Comparison of ENCODE assay signal across 11 cellular contexts in genomic region chr4:123488916-123489315, GRCh38.
DNase-seq lines count a peak whose midpoint lies in the region; ATAC-seq and TF ChIP-seq lines count a peak whose summit lies in the region.
"Had no signal": no experiment of that assay in that cellular context is flagged by ENCODE, and none has a peak within 500 bp of the region (broad histone marks: within the 10 kb centered on the region; RNA-seq: fewer than 3 reads in every experiment).

No MANE protein-coding gene starts in this region.

- H3K4me1 ChIP-seq in testis = no peaks in the 10 kb centered on the region
- H3K4me1 ChIP-seq: SJCRH30 had no signal

- POLR2A ChIA-PET in activated CD8-positive, alpha-beta T cell treated with anti-CD3 and anti-CD28 coated beads, Interleukin-2, amount 10 ng/mL, durations not matched to agents 7 days and 5 days (lab: Charles Lee) = interaction anchor here (1.1 to 1.5 kb wide), 2 partner anchors 10 to 90 kb away, joined by 4 read pairs; no protein-coding TSS in a partner anchor

- no peaks in the 10 kb centered on the region for H3K27me3 Mint-ChIP-seq in activated CD8-positive, alpha-beta T cell treated with anti-CD3 and anti-CD28 coated beads, Interleukin-2, amount 10 ng/mL, durations not matched to agents 7 days and 5 days (ENCODE audit: low read depth)
- H3K27me3 Mint-ChIP-seq in neural crest cell (ENCODE audit: low read depth) = no peaks in the 10 kb centered on the region

- no peak overlapping the region for H3K4me3 ChIP-seq in testis
- H3K4me3 ChIP-seq: SJCRH30, thoracic aorta had no signal

- no peak for DNase-seq in activated CD4-positive, CD25-positive, alpha-beta regulatory T cell treated with anti-CD3 and anti-CD28 coated beads, Interleukin-2, amount 50 U/mL, for 72 hours
- no peak for DNase-seq in activated CD8-positive, alpha-beta T cell treated with anti-CD3 and anti-CD28 coated beads, Interleukin-2, amount 10 ng/mL, durations not matched to agents 7 days and 5 days
- DNase-seq in neural crest cell (ENCODE audit: low read depth, low spot score) (no peak), testis (no peak), activated gamma-delta T cell (lab: John Stamatoyannopoulos, UW) (no peak)
- no peak for DNase-seq in activated CD8-positive, alpha-beta memory T cell treated with anti-CD3 and anti-CD28 coated beads for 24 hours

- 55 to 70% methylated on average over 5 of the region's 5 CpGs for WGBS in testis, 2 donors

- H3K36me3 ChIP-seq in testis (ENCODE audit: low read depth, missing control alignments) = no peaks in the 10 kb centered on the region
- H3K36me3 ChIP-seq: SJCRH30, thoracic aorta had no signal

- intact Hi-C loops in testis (cut with DNase I; ENCODE audit: low total_unique reads) = no loop called here

- H3K27ac Mint-ChIP-seq in activated CD8-positive, alpha-beta T cell treated with anti-CD3 and anti-CD28 coated beads, Interleukin-2, amount 10 ng/mL, durations not matched to agents 7 days and 5 days = no peak overlapping the region
- H3K27ac Mint-ChIP-seq in neural crest cell (ENCODE audit: unreplicated experiment) = peak overlapping the region; percentile 24

- CTCF ChIA-PET in activated CD8-positive, alpha-beta T cell treated with anti-CD3 and anti-CD28 coated beads, Interleukin-2, amount 10 ng/mL, durations not matched to agents 7 days and 5 days (lab: Charles Lee) = interaction anchor here (1.8 to 2.4 kb wide), 2 partner anchors 10 to 19 kb away, joined by 6 to 8 read pairs; no protein-coding TSS in a partner anchor

- ATAC-seq in activated CD4-positive, CD25-positive, alpha-beta regulatory T cell treated with anti-CD3 and anti-CD28 coated beads, Interleukin-2, amount 50 U/mL, for 24 hours = peak; percentile 60 to 74
- ATAC-seq in HG03520 (IDR thresholded peaks at IDR 0.05; ENCODE audit: unreplicated experiment) = peak; percentile 65
- ATAC-seq in activated CD8-positive, alpha-beta T cell treated with anti-CD3 and anti-CD28 coated beads, Interleukin-2, amount 10 ng/mL, durations not matched to agents 7 days and 5 days = peak; percentile 71

- no peaks in the 10 kb centered on the region for H3K9me3 ChIP-seq in testis
- H3K9me3 ChIP-seq: thoracic aorta had no signal

- no peak overlapping the region for H3K4me3 Mint-ChIP-seq in activated CD8-positive, alpha-beta T cell treated with anti-CD3 and anti-CD28 coated beads, Interleukin-2, amount 10 ng/mL, durations not matched to agents 7 days and 5 days
- H3K4me3 Mint-ChIP-seq in neural crest cell = peak overlapping the region; percentile 4

- TF ChIP-seq POLR2A in testis (IDR thresholded peaks at IDR 0.05) = no peak

- no peaks in the 10 kb centered on the region for H3K27me3 ChIP-seq in testis
- H3K27me3 ChIP-seq: SJCRH30 had no signal

- TF ChIP-seq CTCF in neural crest cell (conservative IDR thresholded peaks at IDR 0.05) = no peak
- TF ChIP-seq CTCF in testis (IDR thresholded peaks at IDR 0.05) = no peak

- H3K9me3 Mint-ChIP-seq in activated CD8-positive, alpha-beta T cell treated with anti-CD3 and anti-CD28 coated beads, Interleukin-2, amount 10 ng/mL, durations not matched to agents 7 days and 5 days (ENCODE audit: insufficient read depth) = peaks cover 3% of the 10 kb centered on the region
- peaks cover 2% of the 10 kb centered on the region for H3K9me3 Mint-ChIP-seq in neural crest cell

- no peak overlapping the region for H3K27ac ChIP-seq in testis
- H3K27ac ChIP-seq: 22Rv1, SJCRH30, thoracic aorta had no signal

- H3K36me3 Mint-ChIP-seq in activated CD8-positive, alpha-beta T cell treated with anti-CD3 and anti-CD28 coated beads, Interleukin-2, amount 10 ng/mL, durations not matched to agents 7 days and 5 days (ENCODE audit: low read depth) = no peaks in the 10 kb centered on the region
- no peaks in the 10 kb centered on the region for H3K36me3 Mint-ChIP-seq in neural crest cell (ENCODE audit: low read depth)

- peaks cover 10% of the 10 kb centered on the region for H3K4me1 Mint-ChIP-seq in activated CD8-positive, alpha-beta T cell treated with anti-CD3 and anti-CD28 coated beads, Interleukin-2, amount 10 ng/mL, durations not matched to agents 7 days and 5 days (ENCODE audit: low read depth)
- H3K4me1 Mint-ChIP-seq in neural crest cell = peaks cover 30% of the 10 kb centered on the region
